Comparison of ENCODE assay signal across 1 cellular context in genomic region chr5:154995679-154996078, GRCh38.
TF ChIP-seq lines count a peak whose summit lies in the region.

No MANE protein-coding gene starts in this region.

TF ChIP-seq in HCT116, 20 proteins besides CTCF, POLR2A, EP300 and RAD21:
- no peak for TF ChIP-seq EZH2 (IDR thresholded peaks at IDR 0.05)
- no peak for TF ChIP-seq CEBPB (IDR thresholded peaks at IDR 0.05; ENCODE audit: low read depth)
- no peak for TF ChIP-seq ZBTB33 (IDR thresholded peaks at IDR 0.05; ENCODE audit: extremely low read depth, insufficient replicate concordance, low read length)
